ENCODE assay signal across 1 cellular context in genomic region chr6:112004397-112005341, GRCh38.
TF ChIP-seq lines count a peak whose summit lies in the region.

No MANE protein-coding gene starts in this region.

TF ChIP-seq in HEK293, 187 proteins besides CTCF, POLR2A, EP300 and RAD21 (continued from another document):
- TF ChIP-seq, protein P1, sequence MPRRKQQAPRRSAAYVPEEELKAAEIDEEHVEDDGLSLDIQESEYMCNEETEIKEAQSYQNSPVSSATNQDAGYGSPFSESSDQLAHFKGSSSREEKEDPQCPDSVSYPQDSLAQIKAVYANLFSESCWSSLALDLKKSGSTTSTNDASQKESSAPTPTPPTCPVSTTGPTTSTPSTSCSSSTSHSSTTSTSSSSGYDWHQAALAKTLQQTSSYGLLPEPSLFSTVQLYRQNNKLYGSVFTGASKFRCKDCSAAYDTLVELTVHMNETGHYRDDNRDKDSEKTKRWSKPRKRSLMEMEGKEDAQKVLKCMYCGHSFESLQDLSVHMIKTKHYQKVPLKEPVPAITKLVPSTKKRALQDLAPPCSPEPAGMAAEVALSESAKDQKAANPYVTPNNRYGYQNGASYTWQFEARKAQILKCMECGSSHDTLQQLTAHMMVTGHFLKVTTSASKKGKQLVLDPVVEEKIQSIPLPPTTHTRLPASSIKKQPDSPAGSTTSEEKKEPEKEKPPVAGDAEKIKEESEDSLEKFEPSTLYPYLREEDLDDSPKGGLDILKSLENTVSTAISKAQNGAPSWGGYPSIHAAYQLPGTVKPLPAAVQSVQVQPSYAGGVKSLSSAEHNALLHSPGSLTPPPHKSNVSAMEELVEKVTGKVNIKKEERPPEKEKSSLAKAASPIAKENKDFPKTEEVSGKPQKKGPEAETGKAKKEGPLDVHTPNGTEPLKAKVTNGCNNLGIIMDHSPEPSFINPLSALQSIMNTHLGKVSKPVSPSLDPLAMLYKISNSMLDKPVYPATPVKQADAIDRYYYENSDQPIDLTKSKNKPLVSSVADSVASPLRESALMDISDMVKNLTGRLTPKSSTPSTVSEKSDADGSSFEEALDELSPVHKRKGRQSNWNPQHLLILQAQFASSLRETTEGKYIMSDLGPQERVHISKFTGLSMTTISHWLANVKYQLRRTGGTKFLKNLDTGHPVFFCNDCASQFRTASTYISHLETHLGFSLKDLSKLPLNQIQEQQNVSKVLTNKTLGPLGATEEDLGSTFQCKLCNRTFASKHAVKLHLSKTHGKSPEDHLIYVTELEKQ (tag by site-specific recombination; IDR thresholded peaks at IDR 0.05; ENCODE audit: borderline replicate concordance), result no peak
- no peak for TF ChIP-seq ZNF529 (tag by site-specific recombination; IDR thresholded peaks at IDR 0.05; ENCODE audit: insufficient replicate concordance)
